19 cellular contexts compared by ENCODE assay signal in genomic region chr6:11309947-11310665, GRCh38.
DNase-seq lines count a peak whose midpoint lies in the region; ATAC-seq and TF ChIP-seq lines count a peak whose summit lies in the region.
"Had no signal": no experiment of that assay in that cellular context is flagged by ENCODE, and none has a peak within 500 bp of the region (broad histone marks: within the 10 kb centered on the region; RNA-seq: fewer than 3 reads in every experiment).

No MANE protein-coding gene starts in this region.

- H3K9me3 ChIP-seq in IMR-90 (ENCODE audit: control insufficient read depth, insufficient read depth, low read length) (no peaks in the 10 kb centered on the region), mucosa of descending colon (no peaks in the 10 kb centered on the region), breast epithelium (no peaks in the 10 kb centered on the region)
- H3K9me3 ChIP-seq: BE2C, right atrium auricular region had no signal

- H3K4me2 ChIP-seq in IMR-90 (ENCODE audit: low read depth, low read length), result no peak overlapping the region

- no peak overlapping the region; the same call in 1 of the 2 replicates for H3K4ac ChIP-seq in IMR-90 (ENCODE audit: low read depth, low read length)

- peak; percentile 65 for DNase-seq in CD1c-positive myeloid dendritic cell (ENCODE audit: extremely low spot score)
- peak; percentile 25 for DNase-seq in IMR-90
- DNase-seq in brain microvascular endothelial cell, result no peak
- no peak for DNase-seq in mucosa of descending colon
- no peak for DNase-seq in breast epithelium (ENCODE audit: low spot score in 2 of 2)
- no peak for DNase-seq in activated naive CD8-positive, alpha-beta T cell treated with anti-CD3 and anti-CD28 coated beads, Interleukin-2, amount 50 U/mL, for 24 hours
- no peak for DNase-seq in NCI-H446 treated with DMSO at 0.1 percent for 48 hours (lab: John Stamatoyannopoulos, UW)
- no peak for DNase-seq in LoVo (ENCODE audit: low spot score)
- DNase-seq: activated CD4-positive, alpha-beta T cell treated with anti-CD3 and anti-CD28 coated beads, Interleukin-2, amount 10 ng/mL, durations not matched to agents 7 days and 5 days; activated T-cell treated with anti-CD3 and anti-CD28 coated beads, Interleukin-2, amount 50 U/mL, for 48 hours; BE2C; GM23248; left cardiac atrium; MM.1S; stimulated activated CD4-positive, alpha-beta T cell treated with anti-CD3 and anti-CD28 coated beads, Interleukin-1b, Interleukin-23, amount 100 ng/mL, for 48 hours; stimulated activated CD8-positive, alpha-beta memory T cell treated with anti-CD3 and anti-CD28 coated beads, Interleukin-4, amount 100 ng/mL, for 48 hours; trophoblast cell had no signal

- H3K36me3 ChIP-seq in IMR-90 (ENCODE audit: control insufficient read depth, insufficient read depth, low read length), result no peaks in the 10 kb centered on the region
- no peaks in the 10 kb centered on the region for H3K36me3 ChIP-seq in brain microvascular endothelial cell (replicated peaks)
- no peaks in the 10 kb centered on the region for H3K36me3 ChIP-seq in mucosa of descending colon (ENCODE audit: low read depth)
- H3K36me3 ChIP-seq in breast epithelium, result no peaks in the 10 kb centered on the region
- H3K36me3 ChIP-seq: BE2C, right atrium auricular region had no signal

- no peak overlapping the region for H3K27ac Mint-ChIP-seq in activated naive CD8-positive, alpha-beta T cell treated with anti-CD3 and anti-CD28 coated beads, Interleukin-2, amount 50 U/mL, for 24 hours
- H3K27ac Mint-ChIP-seq: activated CD4-positive, alpha-beta T cell treated with anti-CD3 and anti-CD28 coated beads, Interleukin-2, amount 10 ng/mL, durations not matched to agents 7 days and 5 days had no signal

- POLR2A ChIA-PET in IMR-90 (lab: Charles Lee; ENCODE audit: unreplicated experiment), result no interaction called here

- WGBS in IMR-90 (ENCODE audit: extremely low coverage in 2 of 2, insufficient read length in 1 of 2), 2 experiments, result 29% methylated on average over 5 of the region's 7 CpGs; no CpG with 5 or more reads in 1 of the 2 experiments

- H3K23ac ChIP-seq in IMR-90 (ENCODE audit: low read depth, low read length), result no peak overlapping the region

- intact Hi-C loops in IMR-90 (cut with micrococcal nuclease) (no loop called here), mucosa of descending colon (cut with DNase I, micrococcal nuclease) (no loop called here), breast epithelium (cut with DNase I; ENCODE audit: low total_unique reads) (loop anchor here (5.0 kb wide), 1 partner anchor 283 kb away; no protein-coding TSS in a partner anchor)

- in situ Hi-C loops in IMR-90 (cut with MboI; ENCODE audit: low sequenced_read_pairs), result no loop called here
- in situ Hi-C loops in brain microvascular endothelial cell (cut with HindIII; ENCODE audit: low pct_ligation_motif_present, low sequenced_read_pairs), result no loop called here

- no peak overlapping the region for H3K14ac ChIP-seq in IMR-90 (replicated peaks; ENCODE audit: low read depth, low read length)

- no peaks in the 10 kb centered on the region for H3K79me1 ChIP-seq in IMR-90 (ENCODE audit: low read depth in 1 of 2, low read length in 2 of 2)

- H2AK5ac ChIP-seq in IMR-90 (ENCODE audit: low read depth, low read length), result no peak overlapping the region

- no peak for TF ChIP-seq RAD21 in IMR-90 (IDR thresholded peaks at IDR 0.05; ENCODE audit: low read length)

- no peak overlapping the region for H3K27ac ChIP-seq in IMR-90 (ENCODE audit: insufficient read depth, low read length)
- no peak overlapping the region for H3K27ac ChIP-seq in brain microvascular endothelial cell
- H3K27ac ChIP-seq in breast epithelium, result no peak overlapping the region
- H3K27ac ChIP-seq: GM23248, right atrium auricular region had no signal

- no peaks in the 10 kb centered on the region for H4K20me1 ChIP-seq in IMR-90 (ENCODE audit: insufficient read depth, low read length)

- H4K5ac ChIP-seq in IMR-90 (ENCODE audit: low read depth, low read length), result no peak overlapping the region

- H3K4me1 ChIP-seq in IMR-90 (ENCODE audit: control insufficient read depth, insufficient read depth, low read length), result peaks cover 3% of the 10 kb centered on the region; the same call in 1 of the 2 replicates
- H3K4me1 ChIP-seq in mucosa of descending colon (ENCODE audit: low read depth), result no peaks in the 10 kb centered on the region
- no peaks in the 10 kb centered on the region for H3K4me1 ChIP-seq in breast epithelium
- H3K4me1 ChIP-seq: BE2C, right atrium auricular region had no signal

- no peak overlapping the region for H3K4me3 Mint-ChIP-seq in activated naive CD8-positive, alpha-beta T cell treated with anti-CD3 and anti-CD28 coated beads, Interleukin-2, amount 50 U/mL, for 24 hours
- H3K4me3 Mint-ChIP-seq: activated CD4-positive, alpha-beta T cell treated with anti-CD3 and anti-CD28 coated beads, Interleukin-2, amount 10 ng/mL, durations not matched to agents 7 days and 5 days; natural killer cell treated with Interleukin-12 subunit alpha and Interleukin-12 subunit beta and Interleukin-15 and Interleukin-18, amount 100 ng/mL, for 72 hours had no signal

- H3K9ac ChIP-seq in IMR-90 (ENCODE audit: low read depth, low read length), result no peak overlapping the region
- H3K9ac ChIP-seq: GM23248 had no signal

- no peaks in the 10 kb centered on the region; the same call in 1 of the 2 replicates for H3K9me1 ChIP-seq in IMR-90 (ENCODE audit: insufficient read depth, low read length)

- H3K4me1 Mint-ChIP-seq in activated naive CD8-positive, alpha-beta T cell treated with anti-CD3 and anti-CD28 coated beads, Interleukin-2, amount 50 U/mL, for 24 hours, result peaks cover 20% of the 10 kb centered on the region

- H3K27me3 ChIP-seq in IMR-90 (ENCODE audit: control insufficient read depth, insufficient read depth, low read length), result no peaks in the 10 kb centered on the region
- H3K27me3 ChIP-seq in brain microvascular endothelial cell (replicated peaks), result no peaks in the 10 kb centered on the region
- no peaks in the 10 kb centered on the region for H3K27me3 ChIP-seq in breast epithelium
- H3K27me3 ChIP-seq: BE2C, right atrium auricular region had no signal

- H2BK120ac ChIP-seq in IMR-90 (ENCODE audit: low read depth, low read length), result no peak overlapping the region

- H3K4me3 ChIP-seq in IMR-90 (ENCODE audit: insufficient read depth, low read depth, low read length), result no peak overlapping the region
- no peak overlapping the region for H3K4me3 ChIP-seq in brain microvascular endothelial cell (ENCODE audit: low read depth, low read length)
- H3K4me3 ChIP-seq in mucosa of descending colon, result no peak overlapping the region
- no peak overlapping the region for H3K4me3 ChIP-seq in breast epithelium
- H3K4me3 ChIP-seq: GM23248, right atrium auricular region had no signal

- H2AFZ ChIP-seq in IMR-90 (replicated peaks; ENCODE audit: low read length, poor library complexity), result no peak overlapping the region
- H2AFZ ChIP-seq: GM23248 had no signal

- no TSS peak for BruUV-seq in IMR-90 (replicated peaks; lab: Mats Ljungman, UMichigan)

- H3K18ac ChIP-seq in IMR-90 (ENCODE audit: low read depth, low read length), result no peak overlapping the region

- H2BK5ac ChIP-seq in IMR-90 (ENCODE audit: low read depth, low read length, poor library complexity, severe bottlenecking), result no peak overlapping the region

- TF ChIP-seq POLR2A in IMR-90 (IDR thresholded peaks at IDR 0.05; ENCODE audit: low read depth, low read length) (no peak), breast epithelium (IDR thresholded peaks at IDR 0.05) (no peak)

- peaks cover 36% of the 10 kb centered on the region for H3K36me3 Mint-ChIP-seq in activated naive CD8-positive, alpha-beta T cell treated with anti-CD3 and anti-CD28 coated beads, Interleukin-2, amount 50 U/mL, for 24 hours (ENCODE audit: low read depth)

- H2AK9ac ChIP-seq in IMR-90 (replicated peaks; ENCODE audit: low read depth, low read length, poor library complexity), result peak overlapping the region; percentile 74

- H4K8ac ChIP-seq in IMR-90 (ENCODE audit: low read depth in 2 of 2, low read length in 2 of 2), result no peak overlapping the region

- H3K56ac ChIP-seq in IMR-90 (ENCODE audit: extremely low read depth, insufficient read depth, low read length), result no peak overlapping the region

- dilution Hi-C loops in IMR-90 (cut with HindIII; ENCODE audit: low sequenced_read_pairs, unreplicated experiment), result no loop called here

- no peak overlapping the region for H2BK20ac ChIP-seq in IMR-90 (ENCODE audit: low read depth, low read length)

- TF ChIP-seq CTCF in IMR-90 (conservative IDR thresholded peaks at IDR 0.05; ENCODE audit: low read depth, low read length), result no peak
- peak; percentile 10 for TF ChIP-seq CTCF in brain microvascular endothelial cell (IDR thresholded peaks at IDR 0.05; ENCODE audit: low read depth, low read length, missing control alignments)
- no peak for TF ChIP-seq CTCF in mucosa of descending colon (IDR thresholded peaks at IDR 0.05)
- no peak for TF ChIP-seq CTCF in breast epithelium (IDR thresholded peaks at IDR 0.05)

- no peaks in the 10 kb centered on the region for H3K27me3 Mint-ChIP-seq in activated naive CD8-positive, alpha-beta T cell treated with anti-CD3 and anti-CD28 coated beads, Interleukin-2, amount 50 U/mL, for 24 hours
- H3K27me3 Mint-ChIP-seq: activated CD4-positive, alpha-beta T cell treated with anti-CD3 and anti-CD28 coated beads, Interleukin-2, amount 10 ng/mL, durations not matched to agents 7 days and 5 days; natural killer cell treated with Interleukin-12 subunit alpha and Interleukin-12 subunit beta and Interleukin-15 and Interleukin-18, amount 100 ng/mL, for 72 hours had no signal

- no peak overlapping the region for H4K91ac ChIP-seq in IMR-90 (ENCODE audit: insufficient read depth, low read depth, low read length)

- no peak overlapping the region for H2BK15ac ChIP-seq in IMR-90 (ENCODE audit: low read depth, low read length)

- H3K9me3 Mint-ChIP-seq in activated naive CD8-positive, alpha-beta T cell treated with anti-CD3 and anti-CD28 coated beads, Interleukin-2, amount 50 U/mL, for 24 hours, result peaks cover 13% of the 10 kb centered on the region

- peak; percentile 29; the same call in 1 of the 2 replicates for ATAC-seq in IMR-90 (ENCODE audit: low read depth)
- ATAC-seq in mucosa of descending colon, result peak; percentile 15
- ATAC-seq in activated naive CD8-positive, alpha-beta T cell treated with anti-CD3 and anti-CD28 coated beads, Interleukin-2, amount 50 U/mL, for 24 hours, result no peak
- ATAC-seq: natural killer cell treated with Interleukin-12 subunit alpha and Interleukin-12 subunit beta and Interleukin-15 and Interleukin-18, amount 100 ng/mL, for 72 hours had no signal

- CTCF ChIA-PET in IMR-90 (lab: Yijun Ruan, JAX), result no interaction called here

TF ChIP-seq in IMR-90, 13 proteins besides CTCF, POLR2A, EP300 and RAD21 (continues in another document):
- TF ChIP-seq ELK1 (IDR thresholded peaks at IDR 0.05; ENCODE audit: borderline replicate concordance, low read depth, low read length), result no peak

Comparison
In these comparisons a context has a peak if more than half of its experiments do, and no peak if none do; other contexts are left out.
1. DNase-seq: peak in CD1c-positive myeloid dendritic cell (single experiment) and IMR-90 (single experiment); none in brain microvascular endothelial cell (single experiment), mucosa of descending colon (0 of 3), breast epithelium (0 of 2), activated naive CD8-positive, alpha-beta T cell treated with anti-CD3 and anti-CD28 coated beads, Interleukin-2, amount 50 U/mL, for 24 hours (single experiment), NCI-H446 treated with DMSO at 0.1 percent for 48 hours (single experiment) and LoVo (single experiment).